8 cellular contexts compared by ENCODE assay signal in the genomic region with DNA sequence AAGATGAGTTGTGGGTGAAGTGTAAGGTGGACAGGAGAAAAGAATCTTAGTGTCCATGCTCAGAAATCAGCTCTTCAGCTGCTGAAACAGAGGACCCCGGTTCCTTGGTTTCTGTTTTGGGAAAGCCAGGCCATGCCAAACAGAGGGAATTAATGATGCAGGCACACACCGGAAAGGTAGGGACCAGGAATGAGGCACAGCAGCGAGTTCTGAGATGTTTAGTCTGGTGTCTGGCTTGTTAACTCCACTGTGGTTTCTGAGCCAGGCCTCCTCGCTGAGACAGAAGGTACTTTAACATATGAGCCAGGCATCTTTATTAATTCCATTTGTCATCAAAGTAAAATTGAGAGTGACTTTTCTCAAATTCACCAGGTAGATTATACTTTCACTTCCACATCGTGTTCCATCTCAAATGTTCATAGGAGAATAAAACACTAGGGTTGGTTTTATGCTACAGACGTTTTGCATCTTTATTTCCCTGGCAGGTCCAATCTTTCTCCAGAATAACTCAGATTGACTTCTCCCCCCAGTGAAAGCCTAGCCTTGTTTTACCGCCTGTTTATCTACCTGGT. TPM values are rescaled to one million over a fixed set of nuclear protein-coding genes. Genes with fewer than 3 reads are reported as not detected.
DNase-seq lines count a peak whose midpoint lies in the region; ATAC-seq, FAIRE-seq and TF ChIP-seq lines count a peak whose summit lies in the region.

No MANE protein-coding gene starts in this region.

- TF ChIP-seq CTCF in epithelial cell of proximal tubule (conservative IDR thresholded peaks at IDR 0.05; ENCODE audit: low read depth, low read length) (no peak), testis (IDR thresholded peaks at IDR 0.05) (no peak)

- H3K4me3 ChIP-seq in epithelial cell of proximal tubule (ENCODE audit: low read depth, low read length), result peak overlapping the region; percentile 75
- H3K4me3 ChIP-seq in testis, result peak overlapping the region in 1 of 2 donors; percentile 78

- no peak for ATAC-seq in HG03135 (IDR thresholded peaks at IDR 0.05; ENCODE audit: unreplicated experiment)

- DNase-seq in GM18507 (ENCODE audit: extremely low spot score, insufficient read length, low read depth) (no peak), epithelial cell of proximal tubule (ENCODE audit: low read depth) (no peak), testis (no peak), D341Med (ENCODE audit: low spot score) (no peak), NOMO-1 (lab: John Stamatoyannopoulos, UW; ENCODE audit: unreplicated experiment in 2 of 2) (no peak)
- peak; percentile 51 for DNase-seq in activated CD4-positive, alpha-beta T cell treated with anti-CD3 and anti-CD28 coated beads, Interleukin-2, amount 50 U/mL, for 1 hour
- DNase-seq in stimulated activated CD4-positive, alpha-beta T cell treated with anti-CD3 and anti-CD28 coated beads, Interleukin-12 subunit alpha, Interleukin-12 subunit beta, amount 100 ng/mL, for 4 hours, result peak; percentile 50

- H3K27ac ChIP-seq in testis, result no peak overlapping the region

- no peaks in the 10 kb centered on the region for H3K27me3 ChIP-seq in testis

- no peaks in the 10 kb centered on the region for H3K36me3 ChIP-seq in testis (ENCODE audit: low read depth, missing control alignments)

- WGBS in testis, 2 donors, result 60 to 72% methylated on average over 7 of the region's 7 CpGs

- intact Hi-C loops in testis (cut with DNase I; ENCODE audit: low total_unique reads), result no loop called here

- peaks cover 12% of the 10 kb centered on the region for H3K4me1 ChIP-seq in testis

- TF ChIP-seq POLR2A in testis (IDR thresholded peaks at IDR 0.05), result no peak

- peak; percentile 46 for FAIRE-seq in GM18507 (lab: Jason Lieb, UNC)

- H3K9me3 ChIP-seq in testis, result no peaks in the 10 kb centered on the region

RNA-seq across cellular contexts. Expression of gene LRRC8D, which starts 23.5 kb away (rescaled TPM):
- total RNA-seq in epithelial cell of proximal tubule, result 27.1 and 33.8 TPM in 2 replicates
- total RNA-seq in testis, result 10 to 100 TPM; 41.1 to 46.1 TPM
- 20.8 TPM for polyA plus RNA-seq in testis (ENCODE audit: insufficient read depth, low read depth, low replicate concordance)

Comparison
In these comparisons a context has a peak if more than half of its experiments do, and no peak if none do; other contexts are left out.
1. DNase-seq: peak in activated CD4-positive, alpha-beta T cell treated with anti-CD3 and anti-CD28 coated beads, Interleukin-2, amount 50 U/mL, for 1 hour (single experiment) and stimulated activated CD4-positive, alpha-beta T cell treated with anti-CD3 and anti-CD28 coated beads, Interleukin-12 subunit alpha, Interleukin-12 subunit beta, amount 100 ng/mL, for 4 hours (single experiment); none in GM18507 (single experiment), epithelial cell of proximal tubule (single experiment), testis (single experiment), D341Med (single experiment) and NOMO-1 (0 of 2).